Comparison of ENCODE assay signal across 9 cellular contexts in genomic region chr4:30714408-30715031, GRCh38. TPM values are rescaled to one million over a fixed set of nuclear protein-coding genes. Genes with fewer than 3 reads are reported as not detected.
DNase-seq lines count a peak whose midpoint lies in the region; ATAC-seq lines count a peak whose summit lies in the region.
"Had no signal": no experiment of that assay in that cellular context is flagged by ENCODE, and none has a peak within 500 bp of the region (broad histone marks: within the 10 kb centered on the region; RNA-seq: fewer than 3 reads in every experiment).

No MANE protein-coding gene starts in this region.

- WGBS in trophoblast cell (ENCODE audit: extremely low coverage, insufficient coverage, insufficient read length) = no CpG with 5 or more reads among the region's 6 CpGs

- no peak overlapping the region for H3K4ac ChIP-seq in trophoblast cell (ENCODE audit: low read depth, low read length)

- H3K9ac ChIP-seq in trophoblast cell (ENCODE audit: low read length) = no peak overlapping the region

- H4K12ac ChIP-seq in trophoblast cell (ENCODE audit: low read depth, low read length) = no peak overlapping the region

- no peak overlapping the region for H3K27ac ChIP-seq in trophoblast cell (ENCODE audit: low read depth, low read length)
- H3K27ac ChIP-seq: SJSA1 had no signal

- peaks cover 0 to 2% of the 10 kb centered on the region in 2 experiments for H3K4me1 ChIP-seq in trophoblast cell (ENCODE audit: control insufficient read depth in 1 of 2, insufficient read depth in 2 of 2, low read length in 2 of 2)
- H3K4me1 ChIP-seq: SJSA1 had no signal

- no peak overlapping the region for H4K8ac ChIP-seq in trophoblast cell (ENCODE audit: low read depth, low read length)

- H3K14ac ChIP-seq in trophoblast cell (ENCODE audit: low read length) = no peak overlapping the region

- H3K4me3 ChIP-seq in trophoblast cell (ENCODE audit: low read depth, low read length) = no peak overlapping the region
- H3K4me3 ChIP-seq: SJSA1 had no signal

- no peaks in the 10 kb centered on the region for H3K36me3 ChIP-seq in trophoblast cell (ENCODE audit: control insufficient read depth in 1 of 2, insufficient read depth in 2 of 2, low read length in 2 of 2)
- H3K36me3 ChIP-seq: SJSA1 had no signal

- no peak overlapping the region for H2AFZ ChIP-seq in trophoblast cell (ENCODE audit: insufficient read depth, low read length, poor library complexity)

- H3K79me1 ChIP-seq in trophoblast cell (ENCODE audit: low read length) = peaks cover 22% of the 10 kb centered on the region

- no peak overlapping the region for H2AK5ac ChIP-seq in trophoblast cell (ENCODE audit: low read length)

- no peak overlapping the region for H4K91ac ChIP-seq in trophoblast cell (ENCODE audit: low read depth, low read length)

- ATAC-seq in HG02885 (IDR thresholded peaks at IDR 0.05; ENCODE audit: poor library complexity, unreplicated experiment) (peak; percentile 62), HG02588 (IDR thresholded peaks at IDR 0.05; ENCODE audit: unreplicated experiment) (no peak)

- H2BK5ac ChIP-seq in trophoblast cell (ENCODE audit: low read depth, low read length, poor library complexity) = no peak overlapping the region

- H3K4me2 ChIP-seq in trophoblast cell (ENCODE audit: low read length) = no peak overlapping the region

- DNase-seq in ELR (ENCODE audit: low read depth) = peak; percentile 72
- DNase-seq in RPMI7951 (ENCODE audit: low read depth) = peak; percentile 15
- DNase-seq in fibroblast of gingiva (ENCODE audit: low read depth) = peak; percentile 29
- DNase-seq in trophoblast cell = peak; percentile 2 to 53
- no peak for DNase-seq in NK-92 treated with Interleukin-12 subunit alpha and Interleukin-12 subunit beta, amount 100 ng/mL, for 24 hours (lab: John Stamatoyannopoulos, UW)
- DNase-seq in NCI-H2029 (lab: John Stamatoyannopoulos, UW) = no peak

- H3K27me3 ChIP-seq in trophoblast cell (ENCODE audit: insufficient read depth, low read length) = no peaks in the 10 kb centered on the region

- no peak overlapping the region for H3K23ac ChIP-seq in trophoblast cell (ENCODE audit: low read length)

- no peak overlapping the region for H3K18ac ChIP-seq in trophoblast cell (ENCODE audit: low read length)

- peaks cover 9% of the 10 kb centered on the region for H3K79me2 ChIP-seq in trophoblast cell (ENCODE audit: control insufficient read depth, insufficient read depth, low read length, poor library complexity)

- no peak overlapping the region for H2BK120ac ChIP-seq in trophoblast cell (ENCODE audit: insufficient read depth, low read length, poor library complexity)

- H3K9me3 ChIP-seq in trophoblast cell (ENCODE audit: insufficient read depth, low read depth, low read length) = peaks cover 2% of the 10 kb centered on the region
- H3K9me3 ChIP-seq: SJSA1 had no signal

- no peak overlapping the region for H2BK12ac ChIP-seq in trophoblast cell (ENCODE audit: low read length)

RNA-seq across cellular contexts. Expression of gene PCDH7, which starts 5.6 kb away (rescaled TPM):
- 0.60 and 1.2 TPM in 2 replicates for total RNA-seq in RPMI7951 (2014; rRNA removed; shearing (Covaris generic))
- 28.5 and 30.7 TPM in 2 replicates for polyA plus RNA-seq in trophoblast cell (2013)

Comparison
In these comparisons a context has a peak if more than half of its experiments do, and no peak if none do; other contexts are left out.
1. DNase-seq: peak in ELR (single experiment), RPMI7951 (single experiment), fibroblast of gingiva (single experiment) and trophoblast cell (2 of 2); none in NK-92 treated with Interleukin-12 subunit alpha and Interleukin-12 subunit beta, amount 100 ng/mL, for 24 hours (single experiment) and NCI-H2029 (single experiment).